Comparison of ENCODE assay signal across 18 cellular contexts in genomic region chr2:238132463-238133450, GRCh38. TPM values are rescaled to one million over a fixed set of nuclear protein-coding genes. Genes with fewer than 3 reads are reported as not detected.
"Had no signal": no experiment of that assay in that cellular context is flagged by ENCODE, and none has a peak within 500 bp of the region (broad histone marks: within the 10 kb centered on the region; RNA-seq: fewer than 3 reads in every experiment).

No MANE protein-coding gene starts in this region.

- H3K9me3 ChIP-seq: body of pancreas, pancreas, upper lobe of left lung had no signal

- H3K4me3 ChIP-seq: body of pancreas, pancreas, upper lobe of left lung had no signal

- H3K27ac ChIP-seq: body of pancreas, pancreas, upper lobe of left lung had no signal

- ATAC-seq: activated CD8-positive, alpha-beta T cell treated with anti-CD3 and anti-CD28 coated beads for 36 hours; activated T-cell treated with anti-CD3 and anti-CD28 coated beads, Interleukin-2, amount 50 U/mL, for 4 hours; body of pancreas; pancreas had no signal

- FAIRE-seq: pancreas, small intestine had no signal

- H3K4me1 ChIP-seq: body of pancreas, pancreas had no signal

- DNase-seq: activated B cell treated with CpG ODN at 0.5 μM for 24 hours; activated CD4-positive, alpha-beta T cell treated with anti-CD3 and anti-CD28 coated beads for 48 hours; activated CD8-positive, alpha-beta T cell treated with anti-CD3 and anti-CD28 coated beads for 36 hours; activated T-cell treated with anti-CD3 and anti-CD28 coated beads, Interleukin-2, amount 50 U/mL, for 4 hours; amniotic stem cell; body of pancreas; central memory CD4-positive, alpha-beta T cell; cortex of kidney; effector memory CD4-positive, alpha-beta T cell; foreskin melanocyte; head of caudate nucleus; mesenchymal stem cell; retina; small intestine had no signal

- H3K27me3 ChIP-seq: body of pancreas, pancreas, upper lobe of left lung had no signal

- H3K36me3 ChIP-seq: pancreas, upper lobe of left lung had no signal

RNA-seq across cellular contexts. Expression of gene KLHL30, which starts 5.7 kb away (rescaled TPM):
- total RNA-seq: activated B cell treated with CpG ODN at 0.5 μM for 24 hours; activated CD8-positive, alpha-beta T cell treated with anti-CD3 and anti-CD28 coated beads for 36 hours; activated T-cell treated with anti-CD3 and anti-CD28 coated beads, Interleukin-2, amount 50 U/mL, for 4 hours; temporal lobe had no signal
- polyA plus RNA-seq: neural cell had no signal

RNA-seq across cellular contexts. Expression of gene ERFE, which starts 26.0 kb away (rescaled TPM):
- total RNA-seq: activated B cell treated with CpG ODN at 0.5 μM for 24 hours had no signal
- polyA plus RNA-seq: neural cell had no signal

RNA-seq across cellular contexts. Expression of gene ESPNL, which starts 32.6 kb away (rescaled TPM):
- total RNA-seq: body of pancreas had no signal
